10 cellular contexts compared by ENCODE assay signal in genomic region chr21:42609806-42610205, GRCh38. TPM values are rescaled to one million over a fixed set of nuclear protein-coding genes. Genes with fewer than 3 reads are reported as not detected.
A peak's percentile ranks its signal among the peaks of the same experiment; 100 is the strongest.
DNase-seq lines count a peak whose midpoint lies in the region; ATAC-seq lines count a peak whose summit lies in the region.
"Had no signal": no experiment of that assay in that cellular context is flagged by ENCODE, and none has a peak within 500 bp of the region (broad histone marks: within the 10 kb centered on the region; RNA-seq: fewer than 3 reads in every experiment).

No MANE protein-coding gene starts in this region.

- no peak overlapping the region for H3K4me3 Mint-ChIP-seq in activated CD4-positive, alpha-beta T cell treated with anti-CD3 and anti-CD28 coated beads for 36 hours
- H3K4me3 Mint-ChIP-seq in effector memory CD8-positive, alpha-beta T cell: no peak overlapping the region

- ATAC-seq in activated CD4-positive, alpha-beta T cell treated with anti-CD3 and anti-CD28 coated beads for 36 hours: peak; percentile 78
- ATAC-seq in effector memory CD8-positive, alpha-beta T cell (replicated peaks): peak; percentile 31
- ATAC-seq in GM21723 (IDR thresholded peaks at IDR 0.05; ENCODE audit: unreplicated experiment): no peak

- peaks cover 25% of the 10 kb centered on the region for H3K9me3 Mint-ChIP-seq in activated CD4-positive, alpha-beta T cell treated with anti-CD3 and anti-CD28 coated beads for 36 hours (ENCODE audit: low read depth)
- peaks cover 0 to 4% of the 10 kb centered on the region in 2 donors for H3K9me3 Mint-ChIP-seq in effector memory CD8-positive, alpha-beta T cell

- peaks cover 15% of the 10 kb centered on the region for H3K4me1 Mint-ChIP-seq in activated CD4-positive, alpha-beta T cell treated with anti-CD3 and anti-CD28 coated beads for 36 hours
- H3K4me1 Mint-ChIP-seq in effector memory CD8-positive, alpha-beta T cell (ENCODE audit: low read depth in 2 of 2): no peaks in the 10 kb centered on the region

- peak; percentile 80 for DNase-seq in activated CD4-positive, alpha-beta T cell treated with anti-CD3 and anti-CD28 coated beads for 36 hours
- no peak for DNase-seq in activated CD4-positive, alpha-beta T cell treated with anti-CD3 and anti-CD28 coated beads for 1 hour
- DNase-seq in T-helper 9 cell (peak; percentile 23), cerebellar cortex (ENCODE audit: low spot score) (no peak), Ammon's horn (ENCODE audit: low spot score) (no peak)
- no peak for DNase-seq in effector memory CD8-positive, alpha-beta T cell
- peak; percentile 43 for DNase-seq in stimulated activated naive CD4-positive, alpha-beta T cell treated with Interleukin-2 at 50 U/mL for 16 hours (lab: John Stamatoyannopoulos, UW)
- DNase-seq: NCI-H2081, SHP77 had no signal

- no peaks in the 10 kb centered on the region for H3K27me3 Mint-ChIP-seq in activated CD4-positive, alpha-beta T cell treated with anti-CD3 and anti-CD28 coated beads for 36 hours
- H3K27me3 Mint-ChIP-seq in effector memory CD8-positive, alpha-beta T cell: peaks cover 0 to 10% of the 10 kb centered on the region in 2 donors

- POLR2A ChIA-PET in activated CD4-positive, alpha-beta T cell treated with anti-CD3 and anti-CD28 coated beads for 36 hours (lab: Charles Lee): no interaction called here

- no peaks in the 10 kb centered on the region for H3K36me3 Mint-ChIP-seq in activated CD4-positive, alpha-beta T cell treated with anti-CD3 and anti-CD28 coated beads for 36 hours (ENCODE audit: low read depth)
- H3K36me3 Mint-ChIP-seq in effector memory CD8-positive, alpha-beta T cell (ENCODE audit: insufficient read depth): no peaks in the 10 kb centered on the region

- CTCF ChIA-PET in activated CD4-positive, alpha-beta T cell treated with anti-CD3 and anti-CD28 coated beads for 36 hours (lab: Charles Lee): no interaction called here

- H3K27ac Mint-ChIP-seq in activated CD4-positive, alpha-beta T cell treated with anti-CD3 and anti-CD28 coated beads for 36 hours: no peak overlapping the region
- H3K27ac Mint-ChIP-seq in effector memory CD8-positive, alpha-beta T cell: no peak overlapping the region

- intact Hi-C loops in activated CD4-positive, alpha-beta T cell treated with anti-CD3 and anti-CD28 coated beads for 36 hours (cut with DNase I, micrococcal nuclease): loop anchor here in 1 of 2 experiments (5.0 kb wide), 1 partner anchor 222 kb away; no protein-coding TSS in a partner anchor

RNA-seq across cellular contexts. Expression of gene PDE9A, which starts 43.6 kb away (rescaled TPM):
- 1 to 10 TPM; 7.1 to 7.3 TPM for total RNA-seq in activated CD4-positive, alpha-beta T cell treated with anti-CD3 and anti-CD28 coated beads for 36 hours

Comparison
In these comparisons a context has a peak if more than half of its experiments do, and no peak if none do; other contexts are left out.
1. DNase-seq: peak in activated CD4-positive, alpha-beta T cell treated with anti-CD3 and anti-CD28 coated beads for 36 hours (single experiment), T-helper 9 cell (single experiment) and stimulated activated naive CD4-positive, alpha-beta T cell treated with Interleukin-2 at 50 U/mL for 16 hours (single experiment); none in activated CD4-positive, alpha-beta T cell treated with anti-CD3 and anti-CD28 coated beads for 1 hour (single experiment), effector memory CD8-positive, alpha-beta T cell (0 of 3), cerebellar cortex (single experiment) and Ammon's horn (single experiment).